ENCODE assay signal across 7 cellular contexts in genomic region chr19:40598121-40598917, GRCh38. TPM values are rescaled to one million over a fixed set of nuclear protein-coding genes. Genes with fewer than 3 reads are reported as not detected.
DNase-seq lines count a peak whose midpoint lies in the region; ATAC-seq and TF ChIP-seq lines count a peak whose summit lies in the region.

No MANE protein-coding gene starts in this region.

- peak; percentile 57 to 74 (median 60) for ATAC-seq in heart left ventricle
- ATAC-seq in aorta (ENCODE audit: low FRiP score) = peak; percentile 84

- H3K27ac ChIP-seq in heart left ventricle (peak overlapping the region in 6 of 12 donors; percentile 5 to 97 (median 84)), prostate gland (peak overlapping the region in 1 of 2 donors; percentile 16), aorta (ENCODE audit: low read depth in 1 of 2, low read length in 2 of 2) (no peak overlapping the region)

- H3K27me3 ChIP-seq in heart left ventricle = peaks cover 9 to 63% (median 20%) of the 10 kb centered on the region in 9 donors
- no peaks in the 10 kb centered on the region for H3K27me3 ChIP-seq in prostate gland (replicated peaks; ENCODE audit: insufficient read depth)
- no peaks in the 10 kb centered on the region for H3K27me3 ChIP-seq in aorta (ENCODE audit: control insufficient read depth in 1 of 2, insufficient read depth in 2 of 2, low read length in 1 of 2)

- no peaks in the 10 kb centered on the region for H3K9me3 ChIP-seq in heart left ventricle
- H3K9me3 ChIP-seq in prostate gland = no peaks in the 10 kb centered on the region
- H3K9me3 ChIP-seq in aorta (ENCODE audit: control insufficient read depth, low read length) = no peaks in the 10 kb centered on the region

- H3K4me1 ChIP-seq in heart left ventricle (peaks cover 0 to 67% (median 52%) of the 10 kb centered on the region in 12 donors), prostate gland (replicated peaks) (peaks cover 21% of the 10 kb centered on the region), aorta (ENCODE audit: control insufficient read depth in 1 of 2, insufficient read depth in 2 of 2, low read length in 2 of 2) (no peaks in the 10 kb centered on the region)

- WGBS in heart left ventricle, 4 donors = 1% methylated on average over 26 to 46 of the region's 46 CpGs
- 0% methylated on average over 31 of the region's 46 CpGs for WGBS in prostate gland
- 0 to 1% methylated on average over 36 to 46 of the region's 46 CpGs for WGBS in aorta, 2 donors

- TF ChIP-seq CTCF in GM12875 (IDR thresholded peaks at IDR 0.05; ENCODE audit: borderline replicate concordance, insufficient read depth, low read depth, low read length) (peak; percentile 94), heart left ventricle (IDR thresholded peaks at IDR 0.05) (peak; percentile 93 to 99 (median 98)), prostate gland (IDR thresholded peaks at IDR 0.05) (peak; percentile 95 to 96 (median 96))

- no peak overlapping the region for H3K4me3 ChIP-seq in GM12875 (ENCODE audit: low read depth, low read length)
- H3K4me3 ChIP-seq in heart left ventricle = peak overlapping the region in 7 of 12 donors; percentile 4 to 96 (median 72)
- no peak overlapping the region for H3K4me3 ChIP-seq in prostate gland
- H3K4me3 ChIP-seq in aorta (ENCODE audit: low read length in 2 of 2) = no peak overlapping the region

- H3K36me3 ChIP-seq in heart left ventricle = no peaks in the 10 kb centered on the region
- no peaks in the 10 kb centered on the region for H3K36me3 ChIP-seq in prostate gland
- H3K36me3 ChIP-seq in aorta (ENCODE audit: control insufficient read depth in 1 of 2, insufficient read depth in 2 of 2, low read length in 1 of 2) = no peaks in the 10 kb centered on the region

- DNase-seq in NCI-H1436 (lab: John Stamatoyannopoulos, UW) (peak; percentile 82), T follicular helper cell (ENCODE audit: low read depth) (peak; percentile 76), heart left ventricle (peak; percentile 85 to 93 (median 89)), prostate gland (ENCODE audit: low spot score) (peak; percentile 81), aorta (peak; percentile 91 to 97)
- peak; percentile 61 for DNase-seq in activated naive CD8-positive, alpha-beta T cell treated with anti-CD3 and anti-CD28 coated beads, Interleukin-2, amount 50 U/mL, for 16 hours (ENCODE audit: low read depth, low spot score)

- intact Hi-C loops in heart left ventricle (cut with DNase I) (loop anchor here (1.0 to 10.0 kb wide), 13 partner anchors 51 to 294 kb away; partner anchors contain the start of genes BLVRB (in 2 of the 10) and SPTBN4 (in 2 of the 10)), prostate gland (cut with DNase I) (loop anchor here (5.0 to 10.0 kb wide), 4 partner anchors 56 to 291 kb away; partner anchors contain the start of gene SERTAD3), aorta (cut with DNase I) (loop anchor here (2.0 to 10.0 kb wide), 5 partner anchors 56 to 291 kb away; partner anchors contain the start of genes BLVRB (in 1 of the 2) and SPTBN4 (in 1 of the 2))

- TF ChIP-seq POLR2A in heart left ventricle (IDR thresholded peaks at IDR 0.05) (no peak), prostate gland (IDR thresholded peaks at IDR 0.05) (no peak)

RNA-seq across cellular contexts. Expression of gene LTBP4, which starts 2.9 kb away (rescaled TPM):
- total RNA-seq in heart left ventricle (100 to 1,000 TPM; 101 to 319 (median 212) TPM), prostate gland (100 to 1,000 TPM; 160 to 500 TPM), aorta (100 to 1,000 TPM; 286 to 725 TPM)
- polyA plus RNA-seq in heart left ventricle (100 to 1,000 TPM in 1 of 2 donors, 10 to 100 TPM in 1; 95.0 to 121 TPM), aorta (100 to 1,000 TPM; 140 to 768 TPM)

RNA-seq across cellular contexts. Expression of gene SHKBP1, which starts 21.6 kb away (rescaled TPM):
- total RNA-seq in heart left ventricle (10 to 100 TPM; 16.4 to 52.8 (median 18.4) TPM), prostate gland (10 to 100 TPM; 54.6 to 91.6 TPM), aorta (10 to 100 TPM; 54.0 to 75.3 TPM)
- polyA plus RNA-seq in heart left ventricle (10 to 100 TPM; 23.2 to 37.0 TPM), aorta (100 to 1,000 TPM in 1 of 2 donors, 10 to 100 TPM in 1; 29.4 to 150 TPM)

Comparison
In these comparisons a context has a peak if more than half of its experiments do, and no peak if none do; other contexts are left out.
1. H3K4me3 ChIP-seq: peak in heart left ventricle (7 of 12); none in GM12875 (single experiment), prostate gland (0 of 2) and aorta (0 of 2).
2. Peak in every context shown above with its lines, with median percentiles within 50 percentile points of each other: CTCF ChIP-seq and DNase-seq.